ENCODE assay signal across 21 cellular contexts in the genomic region with DNA sequence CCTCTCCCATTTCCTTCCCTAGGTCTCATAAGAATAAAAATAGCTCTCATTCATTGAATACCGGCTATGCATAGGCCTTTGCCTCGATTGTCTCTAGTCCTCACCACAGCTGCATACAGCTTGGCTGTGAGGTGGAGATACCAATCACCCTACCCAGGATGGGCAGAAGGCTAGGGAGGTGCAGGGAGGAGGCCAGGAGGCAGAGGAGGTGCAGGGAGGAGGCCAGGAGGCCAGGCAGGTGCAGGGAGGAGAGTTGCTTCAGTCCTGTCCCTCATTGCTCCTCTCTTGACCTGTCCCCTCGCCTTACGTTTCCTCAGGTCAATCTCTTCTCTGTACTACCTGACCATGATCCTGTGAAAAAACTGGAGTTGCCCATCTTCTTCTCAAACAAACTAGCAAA.
"Had no signal": no experiment of that assay in that cellular context is flagged by ENCODE, and none has a peak within 500 bp of the region (broad histone marks: within the 10 kb centered on the region; RNA-seq: fewer than 3 reads in every experiment).

No MANE protein-coding gene starts in this region.

- H3K27ac ChIP-seq: left lung, neutrophil, pancreas, thoracic aorta, tibial nerve, upper lobe of right lung, uterus had no signal

- H3K4me3 ChIP-seq: left lung, pancreas, smooth muscle cell, thoracic aorta, tibial nerve, upper lobe of right lung, uterus had no signal

- H3K4me1 Mint-ChIP-seq: stimulated activated effector memory CD8-positive, alpha-beta T cell treated with anti-CD3 and anti-CD28 coated beads, Interleukin-12 subunit alpha, Interleukin-12 subunit beta, amount 100 ng/mL, for 72 hours had no signal

- ATAC-seq: effector memory CD8-positive, alpha-beta T cell; left lung; naive thymus-derived CD8-positive, alpha-beta T cell; pancreas; sciatic nerve; stimulated activated effector memory CD8-positive, alpha-beta T cell treated with anti-CD3 and anti-CD28 coated beads, Interleukin-12 subunit alpha, Interleukin-12 subunit beta, amount 100 ng/mL, for 72 hours; upper lobe of right lung had no signal

- H3K4me3 Mint-ChIP-seq: effector memory CD8-positive, alpha-beta T cell; nephron progenitor cell; stimulated activated effector memory CD8-positive, alpha-beta T cell treated with anti-CD3 and anti-CD28 coated beads, Interleukin-12 subunit alpha, Interleukin-12 subunit beta, amount 100 ng/mL, for 72 hours had no signal

- H3K27me3 Mint-ChIP-seq: effector memory CD8-positive, alpha-beta T cell; naive thymus-derived CD8-positive, alpha-beta T cell; progenitor cell of endocrine pancreas had no signal

- DNase-seq: cortex of kidney; effector memory CD8-positive, alpha-beta T cell; kidney; left lung; mesenchymal stem cell; midbrain; naive thymus-derived CD8-positive, alpha-beta T cell; nephron progenitor cell; pancreas; stimulated activated CD4-positive, alpha-beta T cell treated with anti-CD3 and anti-CD28 coated beads, Interleukin-2, amount 100 ng/mL, for 24 hours; stimulated activated CD4-positive, alpha-beta T cell treated with anti-CD3 and anti-CD28 coated beads, Interleukin-4, amount 100 ng/mL, for 24 hours; stimulated activated naive CD4-positive, alpha-beta T cell treated with Interleukin-2 at 50 U/mL for 16 hours; upper lobe of right lung; uterus had no signal

- H3K9me3 Mint-ChIP-seq: effector memory CD8-positive, alpha-beta T cell; naive thymus-derived CD8-positive, alpha-beta T cell; nephron progenitor cell; stimulated activated effector memory CD8-positive, alpha-beta T cell treated with anti-CD3 and anti-CD28 coated beads, Interleukin-12 subunit alpha, Interleukin-12 subunit beta, amount 100 ng/mL, for 72 hours had no signal

- H3K27ac Mint-ChIP-seq: effector memory CD8-positive, alpha-beta T cell; nephron progenitor cell; progenitor cell of endocrine pancreas; stimulated activated effector memory CD8-positive, alpha-beta T cell treated with anti-CD3 and anti-CD28 coated beads, Interleukin-12 subunit alpha, Interleukin-12 subunit beta, amount 100 ng/mL, for 72 hours had no signal
